10 cellular contexts compared by ENCODE assay signal in the genomic region with DNA sequence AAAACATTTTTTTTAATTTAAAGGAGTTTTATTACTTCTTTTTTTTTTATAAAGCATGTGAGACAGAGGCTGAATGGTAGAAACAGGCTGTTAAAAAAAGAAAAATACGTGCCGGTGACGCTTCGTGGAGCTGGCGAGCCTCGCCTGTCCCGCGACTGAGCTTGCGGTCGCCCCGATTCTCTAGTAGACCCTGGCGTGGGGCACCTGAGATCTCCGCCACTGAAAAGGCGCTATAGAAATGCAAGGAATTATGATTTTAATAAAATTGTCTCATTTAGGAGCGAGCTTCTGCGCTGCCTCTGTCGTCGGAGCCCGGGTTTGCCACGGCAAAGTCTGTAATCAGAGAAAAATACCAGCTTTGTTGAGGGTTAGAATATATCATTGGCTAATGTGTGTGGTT. TPM values are rescaled to one million over a fixed set of nuclear protein-coding genes. Genes with fewer than 3 reads are reported as not detected.
DNase-seq lines count a peak whose midpoint lies in the region; ATAC-seq and TF ChIP-seq lines count a peak whose summit lies in the region.
"Had no signal": no experiment of that assay in that cellular context is flagged by ENCODE, and none has a peak within 500 bp of the region (broad histone marks: within the 10 kb centered on the region; RNA-seq: fewer than 3 reads in every experiment).

No MANE protein-coding gene starts in this region.

- CTCF ChIA-PET in HEK293T (lab: Yijun Ruan, JAX): interaction anchor here (0.6 to 1.3 kb wide), 3 partner anchors 20 to 140 kb away, joined by 3 to 5 read pairs (median 4); no protein-coding TSS in a partner anchor

- DNase-seq in right cardiac atrium (peak in 2 of 3 donors; percentile 62 to 66), Right ventricle myocardium inferior (ENCODE audit: missing footprints) (no peak), brain microvascular endothelial cell (no peak), aorta (no peak), HEK293T (ENCODE audit: extremely low spot score) (no peak), NCI-H524 (lab: John Stamatoyannopoulos, UW) (no peak)

- no peaks in the 10 kb centered on the region for H3K27me3 ChIP-seq in right cardiac atrium (ENCODE audit: control insufficient read depth, insufficient read depth)
- H3K27me3 ChIP-seq in brain microvascular endothelial cell (replicated peaks): peaks cover 22% of the 10 kb centered on the region
- H3K27me3 ChIP-seq in mucosa of stomach (ENCODE audit: control insufficient read depth, insufficient read depth, low read length): no peaks in the 10 kb centered on the region
- H3K27me3 ChIP-seq in aorta (ENCODE audit: control insufficient read depth in 1 of 2, insufficient read depth in 2 of 2, low read length in 1 of 2): no peaks in the 10 kb centered on the region

- intact Hi-C loops in right cardiac atrium (cut with DNase I): no loop called here
- intact Hi-C loops in Right ventricle myocardium inferior (cut with DNase I): no loop called here
- intact Hi-C loops in aorta (cut with DNase I): loop anchor here in 1 of 2 donors (2.0 kb wide), 1 partner anchor 17 kb away; no protein-coding TSS in a partner anchor

- peaks cover 20% of the 10 kb centered on the region for H3K4me1 ChIP-seq in right cardiac atrium (ENCODE audit: control insufficient read depth, insufficient read depth, low read length)
- peaks cover 69% of the 10 kb centered on the region for H3K4me1 ChIP-seq in mucosa of stomach (ENCODE audit: control insufficient read depth, insufficient read depth, low read length)
- no peaks in the 10 kb centered on the region for H3K4me1 ChIP-seq in aorta (ENCODE audit: control insufficient read depth in 1 of 2, insufficient read depth in 2 of 2, low read length in 2 of 2)

- no peak for TF ChIP-seq CTCF in brain microvascular endothelial cell (IDR thresholded peaks at IDR 0.05; ENCODE audit: low read depth, low read length, missing control alignments)

- H3K9ac ChIP-seq in mucosa of stomach (ENCODE audit: low read length): peak overlapping the region; percentile 47

- ATAC-seq in right cardiac atrium (no peak), Right ventricle myocardium inferior (no peak), aorta (ENCODE audit: low FRiP score) (no peak), HG03045 (IDR thresholded peaks at IDR 0.05; ENCODE audit: unreplicated experiment) (no peak)

- POLR2A ChIA-PET in HEK293T (lab: Yijun Ruan, JAX): interaction anchor here (0.7 to 0.9 kb wide), 3 partner anchors 8 to 48 kb away, joined by 3 read pairs; no protein-coding TSS in a partner anchor

- H3K27ac ChIP-seq in right cardiac atrium (ENCODE audit: low read length) (peak overlapping the region; percentile 76), brain microvascular endothelial cell (no peak overlapping the region), aorta (ENCODE audit: low read depth in 1 of 2, low read length in 2 of 2) (peak overlapping the region; percentile 87 to 90)

- H3K4me3 ChIP-seq in right cardiac atrium (ENCODE audit: low read length) (peak overlapping the region; percentile 43), brain microvascular endothelial cell (ENCODE audit: low read depth, low read length) (peak overlapping the region; percentile 51), mucosa of stomach (ENCODE audit: low read length) (no peak overlapping the region), aorta (ENCODE audit: low read length in 2 of 2) (peak overlapping the region; percentile 40 to 56)

- in situ Hi-C loops in brain microvascular endothelial cell (cut with HindIII; ENCODE audit: low pct_ligation_motif_present, low sequenced_read_pairs): no loop called here

- H3K36me3 ChIP-seq in brain microvascular endothelial cell (replicated peaks) (no peaks in the 10 kb centered on the region), mucosa of stomach (ENCODE audit: control insufficient read depth, insufficient read depth, low read length) (no peaks in the 10 kb centered on the region), aorta (ENCODE audit: control insufficient read depth in 1 of 2, insufficient read depth in 2 of 2, low read length in 1 of 2) (no peaks in the 10 kb centered on the region)

- H3K9me3 ChIP-seq in right cardiac atrium (ENCODE audit: control insufficient read depth, low read length) (no peaks in the 10 kb centered on the region), mucosa of stomach (ENCODE audit: control insufficient read depth, low read length) (no peaks in the 10 kb centered on the region), aorta (ENCODE audit: control insufficient read depth, low read length) (no peaks in the 10 kb centered on the region)

- 43% methylated on average over 20 of the region's 20 CpGs for WGBS in right cardiac atrium
- 12 to 17% methylated on average over 20 of the region's 20 CpGs for whole genome bisulfite sequencing in aorta, 2 donors

TF ChIP-seq in HEK293T, 16 proteins besides CTCF, POLR2A, EP300 and RAD21:
- TF ChIP-seq FOXM1 (IDR thresholded peaks at IDR 0.05; ENCODE audit: borderline replicate concordance) (no peak), TARDBP (IDR thresholded peaks at IDR 0.05) (no peak)
TF ChIP-seq in HEK293T: peak in this region for 0.

RNA-seq across cellular contexts. Expression of gene NFIX, which starts 18.4 kb away (rescaled TPM):
- total RNA-seq in right cardiac atrium (100 to 1,000 TPM; 123 to 168 (median 156) TPM), Right ventricle myocardium inferior (159 TPM), aorta (100 to 1,000 TPM; 184 to 327 TPM)
- polyA plus RNA-seq in right cardiac atrium (67.4 TPM), aorta (10 to 100 TPM; 45.5 to 49.8 TPM)
- polyA plus RNA-seq: neural cell had no signal

RNA-seq across cellular contexts. Expression of gene DAND5, which starts 44.3 kb away (rescaled TPM):
- total RNA-seq in right cardiac atrium (10 to 100 TPM in 2 of 4 donors, 1 to 10 TPM in 2; 5.0 to 13.8 (median 11.1) TPM), Right ventricle myocardium inferior (9.9 TPM), aorta (not detected)
- polyA plus RNA-seq in right cardiac atrium (7.0 TPM), aorta (under 1 TPM in 1 of 2 donors, not detected in 1; 0.13 TPM)
- total RNA-seq: bronchial epithelial cell had no signal
- polyA plus RNA-seq: neural cell had no signal

RNA-seq across cellular contexts. Expression of gene GADD45GIP1, which starts 56.6 kb away (rescaled TPM):
- total RNA-seq in right cardiac atrium: 10 to 100 TPM; 24.3 to 33.2 (median 29.1) TPM
- polyA plus RNA-seq in right cardiac atrium: 64.5 TPM
- total RNA-seq in Right ventricle myocardium inferior: 33.7 TPM
- total RNA-seq in aorta: 10 to 100 TPM; 15.3 to 15.7 TPM
- 10 to 100 TPM; 30.9 to 40.6 TPM for polyA plus RNA-seq in aorta

Comparison
In these comparisons a context has a peak if more than half of its experiments do, and no peak if none do; other contexts are left out.
1. DNase-seq: peak in right cardiac atrium (2 of 3); none in Right ventricle myocardium inferior (single experiment), brain microvascular endothelial cell (single experiment), aorta (0 of 2), HEK293T (single experiment) and NCI-H524 (0 of 2).